18 cellular contexts compared by ENCODE assay signal in the genomic region with DNA sequence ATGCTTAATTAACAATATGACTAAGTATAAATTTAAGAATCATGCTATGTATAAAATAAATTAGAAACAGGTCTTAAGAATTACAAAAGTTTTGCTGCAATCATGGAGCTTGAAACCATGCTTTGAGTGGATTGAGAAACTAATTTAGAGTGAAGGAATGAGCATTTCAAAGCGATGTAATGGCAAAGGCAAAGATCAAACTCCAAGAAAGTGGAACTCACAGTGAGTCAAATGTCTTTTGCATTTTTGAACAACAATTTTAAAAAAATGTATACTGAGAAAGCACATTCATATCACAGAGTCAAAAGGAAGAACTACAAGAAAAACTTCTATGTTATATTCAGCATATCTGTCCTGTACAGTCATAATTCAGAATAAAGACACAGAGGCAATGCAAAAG. TPM values are rescaled to one million over a fixed set of nuclear protein-coding genes. Genes with fewer than 3 reads are reported as not detected.
DNase-seq lines count a peak whose midpoint lies in the region; ATAC-seq lines count a peak whose summit lies in the region.
"Had no signal": no experiment of that assay in that cellular context is flagged by ENCODE, and none has a peak within 500 bp of the region (broad histone marks: within the 10 kb centered on the region; RNA-seq: fewer than 3 reads in every experiment).

No MANE protein-coding gene starts in this region.

- POLR2A ChIA-PET in naive thymus-derived CD8-positive, alpha-beta T cell (lab: Charles Lee), result interaction anchor here (1.0 to 4.2 kb wide), 2 partner anchors 7 to 17 kb away, joined by 3 to 22 read pairs; a partner anchor contains a TSS

- no peaks in the 10 kb centered on the region for H3K27me3 Mint-ChIP-seq in activated T-cell treated with anti-CD3 and anti-CD28 coated beads, Interleukin-2, amount 50 U/mL, for 72 hours (ENCODE audit: low read depth)
- no peaks in the 10 kb centered on the region for H3K27me3 Mint-ChIP-seq in naive thymus-derived CD8-positive, alpha-beta T cell

- no peak for DNase-seq in activated T-cell treated with anti-CD3 and anti-CD28 coated beads, Interleukin-2, amount 50 U/mL, for 72 hours
- no peak for DNase-seq in activated T-cell treated with anti-CD3 and anti-CD28 coated beads, Interleukin-2, amount 50 U/mL, for 48 hours
- DNase-seq in G401 (ENCODE audit: low spot score), result peak; percentile 15
- DNase-seq in activated naive CD4-positive, alpha-beta T cell treated with anti-CD3 and anti-CD28 coated beads, Interleukin-2, amount 50 U/mL, for 72 hours (ENCODE audit: low spot score in 2 of 2), result no peak
- DNase-seq in naive thymus-derived CD8-positive, alpha-beta T cell, result no peak
- no peak for DNase-seq in NCI-H128 (lab: John Stamatoyannopoulos, UW; ENCODE audit: unreplicated experiment)
- no peak for DNase-seq in Ammon's horn (ENCODE audit: low spot score)
- no peak for DNase-seq in hippocampal formation (lab: John Stamatoyannopoulos, UW)
- DNase-seq: activated B cell treated with CpG ODN at 0.5 μM for 24 hours; foreskin fibroblast; GF-D8; left lung; NCI-H187 treated with DMSO at 0.1 percent for 48 hours; NCI-H446; Right ventricle myocardium superior; stimulated activated CD4-positive, alpha-beta T cell treated with anti-CD3 and anti-CD28 coated beads, Interleukin-4, amount 100 ng/mL, for 24 hours; testis had no signal

- in situ Hi-C loops in G401 (cut with HindIII; ENCODE audit: low sequenced_read_pairs), result no loop called here

- H3K36me3 Mint-ChIP-seq in activated T-cell treated with anti-CD3 and anti-CD28 coated beads, Interleukin-2, amount 50 U/mL, for 72 hours (ENCODE audit: insufficient read depth in 2 of 2), result peaks cover 0 to 2% of the 10 kb centered on the region in 2 donors
- H3K36me3 Mint-ChIP-seq in activated naive CD4-positive, alpha-beta T cell treated with anti-CD3 and anti-CD28 coated beads, Interleukin-2, amount 50 U/mL, for 72 hours, result peaks cover 0 to 21% of the 10 kb centered on the region in 2 donors
- H3K36me3 Mint-ChIP-seq in naive thymus-derived CD8-positive, alpha-beta T cell, result no peaks in the 10 kb centered on the region

- peak overlapping the region; percentile 69 to 100 for H3K4me3 Mint-ChIP-seq in activated T-cell treated with anti-CD3 and anti-CD28 coated beads, Interleukin-2, amount 50 U/mL, for 72 hours
- peak overlapping the region in 4 of 10 donors; percentile 3 to 81 (median 34) for H3K4me3 Mint-ChIP-seq in naive thymus-derived CD8-positive, alpha-beta T cell
- H3K4me3 Mint-ChIP-seq: activated B cell treated with CpG ODN at 0.5 μM for 24 hours had no signal

- ATAC-seq in activated T-cell treated with anti-CD3 and anti-CD28 coated beads, Interleukin-2, amount 50 U/mL, for 72 hours (replicated peaks in 1 of 2), result peak; percentile 20 to 22
- peak; percentile 24 to 61 for ATAC-seq in activated naive CD4-positive, alpha-beta T cell treated with anti-CD3 and anti-CD28 coated beads, Interleukin-2, amount 50 U/mL, for 72 hours
- ATAC-seq in naive thymus-derived CD8-positive, alpha-beta T cell, result no peak
- ATAC-seq: left lung had no signal

- H3K4me1 Mint-ChIP-seq in activated T-cell treated with anti-CD3 and anti-CD28 coated beads, Interleukin-2, amount 50 U/mL, for 72 hours (ENCODE audit: low read depth), result peaks cover 90% of the 10 kb centered on the region
- peaks cover 27 to 89% (median 79%) of the 10 kb centered on the region in 4 donors for H3K4me1 Mint-ChIP-seq in naive thymus-derived CD8-positive, alpha-beta T cell

- H3K9me3 Mint-ChIP-seq in activated T-cell treated with anti-CD3 and anti-CD28 coated beads, Interleukin-2, amount 50 U/mL, for 72 hours, result no peaks in the 10 kb centered on the region
- no peaks in the 10 kb centered on the region for H3K9me3 Mint-ChIP-seq in activated naive CD4-positive, alpha-beta T cell treated with anti-CD3 and anti-CD28 coated beads, Interleukin-2, amount 50 U/mL, for 72 hours
- H3K9me3 Mint-ChIP-seq in naive thymus-derived CD8-positive, alpha-beta T cell, result no peaks in the 10 kb centered on the region
- H3K9me3 Mint-ChIP-seq: activated B cell treated with CpG ODN at 0.5 μM for 24 hours had no signal

- H3K27ac Mint-ChIP-seq in activated T-cell treated with anti-CD3 and anti-CD28 coated beads, Interleukin-2, amount 50 U/mL, for 72 hours, result peak overlapping the region; percentile 100
- peak overlapping the region; percentile 88 to 94 for H3K27ac Mint-ChIP-seq in activated naive CD4-positive, alpha-beta T cell treated with anti-CD3 and anti-CD28 coated beads, Interleukin-2, amount 50 U/mL, for 72 hours
- peak overlapping the region in 7 of 10 donors; percentile 35 to 98 (median 81) for H3K27ac Mint-ChIP-seq in naive thymus-derived CD8-positive, alpha-beta T cell
- H3K27ac Mint-ChIP-seq: activated B cell treated with CpG ODN at 0.5 μM for 24 hours had no signal

RNA-seq across cellular contexts. Expression of a gene that starts 6.6 kb away (rescaled TPM):
- 10 to 100 TPM; 19.9 to 32.3 TPM for total RNA-seq in activated T-cell treated with anti-CD3 and anti-CD28 coated beads, Interleukin-2, amount 50 U/mL, for 72 hours
- total RNA-seq in G401 (2014; rRNA removed; shearing (Covaris generic)), result 0.55 and 1.5 TPM in 2 replicates
- total RNA-seq in activated naive CD4-positive, alpha-beta T cell treated with anti-CD3 and anti-CD28 coated beads, Interleukin-2, amount 50 U/mL, for 72 hours, result 10 to 100 TPM; 12.4 to 26.1 TPM
- 1 to 10 TPM; 6.3 to 6.5 TPM for total RNA-seq in naive thymus-derived CD8-positive, alpha-beta T cell
- polyA plus RNA-seq in naive thymus-derived CD8-positive, alpha-beta T cell, result 1 to 10 TPM; 3.3 to 3.7 (median 3.4) TPM
- total RNA-seq: MCF 10A had no signal

Comparison
In these comparisons a context has a peak if more than half of its experiments do, and no peak if none do; other contexts are left out.
1. ATAC-seq: peak in activated T-cell treated with anti-CD3 and anti-CD28 coated beads, Interleukin-2, amount 50 U/mL, for 72 hours (2 of 2) and activated naive CD4-positive, alpha-beta T cell treated with anti-CD3 and anti-CD28 coated beads, Interleukin-2, amount 50 U/mL, for 72 hours (2 of 2); none in naive thymus-derived CD8-positive, alpha-beta T cell (0 of 2).
2. Peak in every context shown above with its lines, with median percentiles within 50 percentile points of each other: H3K27ac Mint-ChIP-seq.